Comparison of ENCODE assay signal across 8 cellular contexts in genomic region chr1:45583264-45583665, GRCh38. TPM values are rescaled to one million over a fixed set of nuclear protein-coding genes. Genes with fewer than 3 reads are reported as not detected.
A peak's percentile ranks its signal among the peaks of the same experiment; 100 is the strongest.
DNase-seq lines count a peak whose midpoint lies in the region; ATAC-seq and TF ChIP-seq lines count a peak whose summit lies in the region.

No MANE protein-coding gene starts in this region.

- no peaks in the 10 kb centered on the region for H3K9me3 ChIP-seq in thyroid gland

- H3K9me3 Mint-ChIP-seq in activated naive CD8-positive, alpha-beta T cell treated with anti-CD3 and anti-CD28 coated beads, Interleukin-2, amount 10 ng/mL, durations not matched to agents 7 days and 5 days, result no peaks in the 10 kb centered on the region
- H3K9me3 Mint-ChIP-seq in osteocyte (ENCODE audit: unreplicated experiment), result no peaks in the 10 kb centered on the region

- TF ChIP-seq CTCF in osteocyte (IDR thresholded peaks at IDR 0.05) (no peak), thyroid gland (IDR thresholded peaks at IDR 0.05) (no peak)

- peak; percentile 88 for DNase-seq in GM04503 (ENCODE audit: low read depth)
- peak; percentile 96 for DNase-seq in NCI-H1048 (lab: John Stamatoyannopoulos, UW)
- peak; percentile 90 for DNase-seq in activated naive CD8-positive, alpha-beta T cell treated with anti-CD3 and anti-CD28 coated beads, Interleukin-2, amount 10 ng/mL, durations not matched to agents 7 days and 5 days
- peak; percentile 95 for DNase-seq in Right ventricle myocardium inferior (ENCODE audit: missing footprints)
- DNase-seq in osteocyte (ENCODE audit: extremely low spot score, unreplicated experiment), result peak; percentile 97
- DNase-seq in thyroid gland, result peak; percentile 96 to 97

- peak overlapping the region; percentile 49 to 99 (median 98) for H3K4me3 ChIP-seq in thyroid gland (replicated peaks in 1 of 3)

- no peaks in the 10 kb centered on the region for H3K27me3 Mint-ChIP-seq in activated naive CD8-positive, alpha-beta T cell treated with anti-CD3 and anti-CD28 coated beads, Interleukin-2, amount 10 ng/mL, durations not matched to agents 7 days and 5 days
- H3K27me3 Mint-ChIP-seq in osteocyte (ENCODE audit: unreplicated experiment), result no peaks in the 10 kb centered on the region

- H3K36me3 Mint-ChIP-seq in activated naive CD8-positive, alpha-beta T cell treated with anti-CD3 and anti-CD28 coated beads, Interleukin-2, amount 10 ng/mL, durations not matched to agents 7 days and 5 days, result peaks cover 7% of the 10 kb centered on the region
- H3K36me3 Mint-ChIP-seq in osteocyte (ENCODE audit: unreplicated experiment), result no peaks in the 10 kb centered on the region

- H3K4me1 Mint-ChIP-seq in activated naive CD8-positive, alpha-beta T cell treated with anti-CD3 and anti-CD28 coated beads, Interleukin-2, amount 10 ng/mL, durations not matched to agents 7 days and 5 days, result peaks cover 23% of the 10 kb centered on the region
- peaks cover 25% of the 10 kb centered on the region for H3K4me1 Mint-ChIP-seq in osteocyte (ENCODE audit: unreplicated experiment)

- 0 to 1% methylated on average over 19 of the region's 19 CpGs for WGBS in thyroid gland, 2 donors

- H3K27me3 ChIP-seq in thyroid gland, result no peaks in the 10 kb centered on the region

- peaks cover 15 to 17% of the 10 kb centered on the region in 2 donors for H3K4me1 ChIP-seq in thyroid gland

- no peak for TF ChIP-seq POLR2A in thyroid gland (IDR thresholded peaks at IDR 0.05)

- peak overlapping the region; percentile 93 for H3K4me3 Mint-ChIP-seq in activated naive CD8-positive, alpha-beta T cell treated with anti-CD3 and anti-CD28 coated beads, Interleukin-2, amount 10 ng/mL, durations not matched to agents 7 days and 5 days
- peak overlapping the region; percentile 97 for H3K4me3 Mint-ChIP-seq in osteocyte (ENCODE audit: unreplicated experiment)

- H3K27ac Mint-ChIP-seq in activated naive CD8-positive, alpha-beta T cell treated with anti-CD3 and anti-CD28 coated beads, Interleukin-2, amount 10 ng/mL, durations not matched to agents 7 days and 5 days, result peak overlapping the region; percentile 100
- peak overlapping the region; percentile 95 for H3K27ac Mint-ChIP-seq in osteocyte (ENCODE audit: unreplicated experiment)

- ATAC-seq in HG02588 (IDR thresholded peaks at IDR 0.05; ENCODE audit: unreplicated experiment), result peak; percentile 72
- peak; percentile 86 for ATAC-seq in SK-N-SH treated with all-trans-retinoic acid at 6 μM for 48 hours
- peak; percentile 75 for ATAC-seq in activated naive CD8-positive, alpha-beta T cell treated with anti-CD3 and anti-CD28 coated beads, Interleukin-2, amount 10 ng/mL, durations not matched to agents 7 days and 5 days (ENCODE audit: low read depth)
- peak; percentile 93 for ATAC-seq in Right ventricle myocardium inferior

- intact Hi-C loops in Right ventricle myocardium inferior (cut with DNase I), result loop anchor here (10.0 kb wide), 1 partner anchor 778 kb away; the partner anchor contains the start of genes BTBD19, DYNLT4 and PLK3
- intact Hi-C loops in thyroid gland (cut with DNase I), result no loop called here

- peak overlapping the region; percentile 74 to 94 (median 77) for H3K27ac ChIP-seq in thyroid gland

- H3K36me3 ChIP-seq in thyroid gland, result no peaks in the 10 kb centered on the region

- POLR2A ChIA-PET in activated naive CD8-positive, alpha-beta T cell treated with anti-CD3 and anti-CD28 coated beads, Interleukin-2, amount 10 ng/mL, durations not matched to agents 7 days and 5 days (lab: Charles Lee), result interaction anchor here (0.5 to 4.6 kb wide), 12 partner anchors 29 to 594 kb away, joined by 3 to 36 read pairs (median 6); partner anchors contain the start of genes AKR1A1, CCDC163, GPBP1L1 and HECTD3

TF ChIP-seq in SK-N-SH treated with all-trans-retinoic acid at 6 μM for 48 hours, 23 proteins besides CTCF, POLR2A, EP300 and RAD21:
- TF ChIP-seq TOX (CRISPR knock-in tag; IDR thresholded peaks at IDR 0.05; ENCODE audit: borderline replicate concordance) (no peak), PPARA (CRISPR knock-in tag; IDR thresholded peaks at IDR 0.05; ENCODE audit: borderline replicate concordance) (no peak)

RNA-seq across cellular contexts. Expression of gene NASP, which starts 0.6 kb away (rescaled TPM):
- total RNA-seq in activated naive CD8-positive, alpha-beta T cell treated with anti-CD3 and anti-CD28 coated beads, Interleukin-2, amount 10 ng/mL, durations not matched to agents 7 days and 5 days, result 100 to 1,000 TPM; 184 to 188 TPM
- 28.5 TPM for total RNA-seq in Right ventricle myocardium inferior
- total RNA-seq in osteocyte, result 71.2 and 72.5 TPM in 2 replicates
- total RNA-seq in thyroid gland, result 10 to 100 TPM; 45.8 to 98.3 (median 75.1) TPM

RNA-seq across cellular contexts. Expression of gene AKR1A1, which starts 32.6 kb away (rescaled TPM):
- total RNA-seq in activated naive CD8-positive, alpha-beta T cell treated with anti-CD3 and anti-CD28 coated beads, Interleukin-2, amount 10 ng/mL, durations not matched to agents 7 days and 5 days, result 100 to 1,000 TPM; 102 to 116 TPM
- 55.9 TPM for total RNA-seq in Right ventricle myocardium inferior
- 175 TPM in 2 replicates for total RNA-seq in osteocyte
- total RNA-seq in thyroid gland, result 100 to 1,000 TPM in 3 of 4 donors, 10 to 100 TPM in 1; 67.5 to 143 (median 127) TPM

RNA-seq across cellular contexts. Expression of gene CCDC17, which starts 40.6 kb away (rescaled TPM):
- 1 to 10 TPM; 4.4 TPM for total RNA-seq in activated naive CD8-positive, alpha-beta T cell treated with anti-CD3 and anti-CD28 coated beads, Interleukin-2, amount 10 ng/mL, durations not matched to agents 7 days and 5 days
- 1.2 TPM for total RNA-seq in Right ventricle myocardium inferior
- 2.2 and 2.4 TPM in 2 replicates for total RNA-seq in osteocyte
- total RNA-seq in thyroid gland, result 1 to 10 TPM; 3.5 to 5.3 (median 3.8) TPM

Comparison
In these comparisons a context has a peak if more than half of its experiments do, and no peak if none do; other contexts are left out.
1. Peak in every context shown above with its lines: DNase-seq, ATAC-seq, H3K4me3 ChIP-seq and H3K27ac ChIP-seq.